Comparison of ENCODE assay signal across 11 cellular contexts in the genomic region with DNA sequence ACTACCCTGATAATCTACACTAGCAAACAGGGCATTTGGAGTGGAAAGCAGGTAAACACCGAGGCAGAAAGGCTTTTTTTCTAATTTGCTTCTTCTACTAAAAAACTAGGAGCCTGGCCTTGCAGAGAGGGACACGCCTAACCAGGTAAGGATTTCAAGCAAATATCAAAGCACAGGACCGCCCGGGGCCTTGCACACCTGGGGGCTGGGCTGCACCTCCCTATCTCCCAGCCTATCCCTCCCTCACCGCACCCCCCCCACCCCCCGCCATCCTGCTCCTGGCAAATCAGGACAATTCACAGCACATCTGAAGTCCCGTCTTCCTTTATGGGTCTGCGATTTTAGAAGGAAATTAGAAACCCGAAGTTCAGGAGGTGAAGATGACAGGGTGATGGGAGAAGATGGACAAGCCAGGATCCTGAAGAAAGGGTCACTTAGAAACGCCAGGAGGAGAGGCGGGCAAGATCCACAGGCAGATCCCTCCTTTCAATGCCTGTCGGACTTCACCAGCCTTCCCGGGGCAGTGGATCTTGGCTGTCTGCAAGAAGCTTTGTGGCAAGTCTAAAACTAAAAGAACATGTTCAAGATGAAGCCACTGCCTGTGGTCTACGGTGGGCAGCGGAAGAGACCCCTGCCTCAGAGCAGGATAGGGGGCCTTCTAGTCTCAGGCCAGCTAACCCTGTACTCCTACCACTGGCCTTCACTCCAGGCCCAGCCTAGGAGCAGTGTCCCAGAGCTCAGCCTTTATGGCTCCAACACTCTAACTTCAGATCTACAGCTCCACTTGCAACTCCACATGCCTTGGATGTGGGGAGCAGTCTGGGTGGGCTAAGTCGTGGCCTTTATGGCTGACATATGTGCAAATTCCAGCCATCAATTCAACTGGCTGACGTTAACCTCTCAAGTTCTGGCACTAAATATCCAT. TPM values are rescaled to one million over a fixed set of nuclear protein-coding genes. Genes with fewer than 3 reads are reported as not detected.
DNase-seq lines count a peak whose midpoint lies in the region; ATAC-seq and TF ChIP-seq lines count a peak whose summit lies in the region.
"Had no signal": no experiment of that assay in that cellular context is flagged by ENCODE, and none has a peak within 500 bp of the region (broad histone marks: within the 10 kb centered on the region; RNA-seq: fewer than 3 reads in every experiment).

No MANE protein-coding gene starts in this region.

- no peak overlapping the region for H3K4me3 ChIP-seq in PC-9
- H3K4me3 ChIP-seq in endodermal cell (ENCODE audit: low read length), result peak overlapping the region; percentile 79
- peak overlapping the region; percentile 31 to 56 for H3K4me3 ChIP-seq in muscle layer of duodenum (ENCODE audit: low read depth in 1 of 2, low read length in 2 of 2)
- peak overlapping the region; percentile 37 to 64 (median 49) for H3K4me3 ChIP-seq in tibial nerve
- H3K4me3 ChIP-seq in CD8-positive, alpha-beta memory T cell (ENCODE audit: low read length), result no peak overlapping the region

- ATAC-seq in GM21786 (IDR thresholded peaks at IDR 0.05; ENCODE audit: unreplicated experiment), result no peak
- ATAC-seq: effector memory CD8-positive, alpha-beta T cell had no signal

- H3K4me1 ChIP-seq in PC-9 (replicated peaks; ENCODE audit: insufficient read depth), result peaks cover 66% of the 10 kb centered on the region
- peaks cover 32% of the 10 kb centered on the region for H3K4me1 ChIP-seq in endodermal cell (ENCODE audit: control insufficient read depth, insufficient read depth, low read length)
- peaks cover 0 to 15% of the 10 kb centered on the region in 2 donors for H3K4me1 ChIP-seq in muscle layer of duodenum (ENCODE audit: control insufficient read depth in 1 of 2, insufficient read depth in 2 of 2, low read length in 2 of 2)
- H3K4me1 ChIP-seq in tibial nerve, result peaks cover 0 to 62% (median 31%) of the 10 kb centered on the region in 4 donors
- no peaks in the 10 kb centered on the region for H3K4me1 ChIP-seq in CD8-positive, alpha-beta memory T cell (ENCODE audit: insufficient read depth, low read length)

- H3K27me3 ChIP-seq in PC-9 (ENCODE audit: insufficient read depth, low read depth) (no peaks in the 10 kb centered on the region), endodermal cell (ENCODE audit: control insufficient read depth, insufficient read depth, low read length, poor library complexity, severe bottlenecking) (no peaks in the 10 kb centered on the region), muscle layer of duodenum (ENCODE audit: low read depth, low read length) (no peaks in the 10 kb centered on the region), tibial nerve (no peaks in the 10 kb centered on the region)
- H3K27me3 ChIP-seq in CD8-positive, alpha-beta memory T cell (ENCODE audit: insufficient read depth, low read length, poor library complexity, severe bottlenecking), result no peaks in the 10 kb centered on the region

- CTCF ChIA-PET in PC-9 (lab: Charles Lee), result interaction anchor here (0.5 kb wide), 1 partner anchor 464 kb away, joined by 4 read pairs; no protein-coding TSS in a partner anchor
- CTCF ChIA-PET in CD8-positive, alpha-beta memory T cell (lab: Charles Lee), result no interaction called here

- peak overlapping the region; percentile 47 for H3K9ac ChIP-seq in endodermal cell (ENCODE audit: extremely low read depth, low read length, poor library complexity, severe bottlenecking)

- peaks cover 68% of the 10 kb centered on the region for H3K4me1 Mint-ChIP-seq in endodermal cell
- H3K4me1 Mint-ChIP-seq in CD8-positive, alpha-beta memory T cell, result no peaks in the 10 kb centered on the region

- H2AFZ ChIP-seq in PC-9, result no peak overlapping the region

- TF ChIP-seq POLR2A in tibial nerve (IDR thresholded peaks at IDR 0.05), result no peak

- no peak overlapping the region for H3K4me2 ChIP-seq in PC-9

- peak overlapping the region; percentile 64 for H3K27ac Mint-ChIP-seq in endodermal cell
- no peak overlapping the region for H3K27ac Mint-ChIP-seq in CD8-positive, alpha-beta memory T cell
- H3K27ac Mint-ChIP-seq: effector memory CD8-positive, alpha-beta T cell had no signal

- POLR2A ChIA-PET in PC-9 (lab: Charles Lee; ENCODE audit: unreplicated experiment), result no interaction called here
- POLR2A ChIA-PET in CD8-positive, alpha-beta memory T cell (lab: Charles Lee), result no interaction called here

- peak overlapping the region; percentile 74 for H3K4me3 Mint-ChIP-seq in endodermal cell
- H3K4me3 Mint-ChIP-seq in CD8-positive, alpha-beta memory T cell, result no peak overlapping the region
- H3K4me3 Mint-ChIP-seq: effector memory CD8-positive, alpha-beta T cell had no signal

- H3F3A ChIP-seq in PC-9 (ENCODE audit: insufficient read depth, low read depth), result peaks cover 61% of the 10 kb centered on the region; the same call in 1 of the 2 replicates

- BruUV-seq in PC-9 (replicated peaks; lab: Mats Ljungman, UMichigan), result no TSS peak

- H3K79me2 ChIP-seq in PC-9 (ENCODE audit: low read depth), result peaks cover 97% of the 10 kb centered on the region

- 58 to 74% methylated on average over 4 to 17 of the region's 17 CpGs for WGBS in endodermal cell (ENCODE audit: insufficient coverage in 1 of 2, insufficient read length in 1 of 2), 2 experiments
- WGBS in tibial nerve, 2 donors, result 45 to 50% methylated on average over 17 of the region's 17 CpGs

- H3K27me3 Mint-ChIP-seq in endodermal cell (ENCODE audit: insufficient read depth), result peaks cover 8% of the 10 kb centered on the region
- peaks cover 3 to 5% of the 10 kb centered on the region in 2 donors for H3K27me3 Mint-ChIP-seq in CD8-positive, alpha-beta memory T cell
- H3K27me3 Mint-ChIP-seq: effector memory CD8-positive, alpha-beta T cell had no signal

- intact Hi-C loops in PC-9 (cut with micrococcal nuclease; ENCODE audit: unreplicated experiment), result no loop called here

- H3K9me3 ChIP-seq in PC-9 (ENCODE audit: insufficient read depth, low read depth) (no peaks in the 10 kb centered on the region), endodermal cell (ENCODE audit: control insufficient read depth, low read length) (peaks cover 6% of the 10 kb centered on the region), muscle layer of duodenum (ENCODE audit: control insufficient read depth in 1 of 2, low read length in 2 of 2) (no peaks in the 10 kb centered on the region), tibial nerve (no peaks in the 10 kb centered on the region)
- H3K9me3 ChIP-seq in CD8-positive, alpha-beta memory T cell (ENCODE audit: low read length), result no peaks in the 10 kb centered on the region

- H3K27ac ChIP-seq in PC-9, result peak overlapping the region; percentile 23; the same call in 1 of the 2 replicates
- H3K27ac ChIP-seq in endodermal cell (ENCODE audit: low read depth, low read length), result no peak overlapping the region
- no peak overlapping the region for H3K27ac ChIP-seq in muscle layer of duodenum (ENCODE audit: low read length)
- peak overlapping the region in 3 of 4 donors; percentile 13 to 79 (median 72) for H3K27ac ChIP-seq in tibial nerve
- no peak overlapping the region for H3K27ac ChIP-seq in CD8-positive, alpha-beta memory T cell (ENCODE audit: low read depth, low read length)

- H4K20me1 ChIP-seq in PC-9 (ENCODE audit: insufficient read depth), result peaks cover 67% of the 10 kb centered on the region

- peaks cover 23% of the 10 kb centered on the region for H3K36me3 ChIP-seq in PC-9 (ENCODE audit: low read depth)
- H3K36me3 ChIP-seq in endodermal cell (ENCODE audit: control insufficient read depth, insufficient read depth, low read length), result no peaks in the 10 kb centered on the region
- H3K36me3 ChIP-seq in muscle layer of duodenum (ENCODE audit: control insufficient read depth in 1 of 2, insufficient read depth in 2 of 2, low read length in 2 of 2), result no peaks in the 10 kb centered on the region
- no peaks in the 10 kb centered on the region for H3K36me3 ChIP-seq in tibial nerve
- no peaks in the 10 kb centered on the region for H3K36me3 ChIP-seq in CD8-positive, alpha-beta memory T cell (ENCODE audit: insufficient read depth, low read length)

- H3K36me3 Mint-ChIP-seq in endodermal cell (ENCODE audit: low read depth), result no peaks in the 10 kb centered on the region
- no peaks in the 10 kb centered on the region for H3K36me3 Mint-ChIP-seq in CD8-positive, alpha-beta memory T cell

- no peak for TF ChIP-seq EP300 in tibial nerve (IDR thresholded peaks at IDR 0.05)

- DNase-seq in PC-9, result no peak
- DNase-seq in endodermal cell, result no peak
- DNase-seq in tibial nerve (ENCODE audit: low spot score in 2 of 2), result no peak
- DNase-seq in iPS-NIHi7 (ENCODE audit: extremely low spot score), result no peak
- no peak for DNase-seq in CD8-positive, alpha-beta memory T cell
- DNase-seq: effector memory CD8-positive, alpha-beta T cell; KBM-7; NCI-H526 treated with DMSO at 0.1 percent for 48 hours; T-helper 9 cell had no signal

- no peaks in the 10 kb centered on the region for H3K9me2 ChIP-seq in PC-9 (ENCODE audit: insufficient read depth)

- peaks cover 6% of the 10 kb centered on the region for H3K9me3 Mint-ChIP-seq in endodermal cell
- peaks cover 0 to 7% (median 0%) of the 10 kb centered on the region in 5 donors for H3K9me3 Mint-ChIP-seq in CD8-positive, alpha-beta memory T cell

- TF ChIP-seq CTCF in PC-9 (conservative IDR thresholded peaks at IDR 0.05), result no peak
- no peak for TF ChIP-seq CTCF in endodermal cell (conservative IDR thresholded peaks at IDR 0.05)
- no peak for TF ChIP-seq CTCF in tibial nerve (IDR thresholded peaks at IDR 0.05)

RNA-seq across cellular contexts. Expression of a gene that starts 43.9 kb away (rescaled TPM):
- total RNA-seq in PC-9 (2021), result 111 and 143 TPM in 2 replicates
- 10 to 100 TPM; 33.8 to 38.5 TPM for total RNA-seq in endodermal cell
- 18.1 TPM for polyA plus RNA-seq in endodermal cell (2013, experiment 1 of 2)
- polyA plus RNA-seq in endodermal cell (2013, experiment 2 of 2), result 19.3 TPM
- 100 to 1,000 TPM; 118 to 142 (median 133) TPM for total RNA-seq in tibial nerve
- 1 to 10 TPM; 1.4 to 1.5 TPM for total RNA-seq in CD8-positive, alpha-beta memory T cell
- polyA plus RNA-seq in CD8-positive, alpha-beta memory T cell, result not detected

Comparison
In these comparisons a context has a peak if more than half of its experiments do, and no peak if none do; other contexts are left out.
1. H3K27ac ChIP-seq: peak in PC-9 (single experiment) and tibial nerve (3 of 4); none in endodermal cell (single experiment), muscle layer of duodenum (single experiment) and CD8-positive, alpha-beta memory T cell (single experiment).
2. H3K4me3 ChIP-seq: peak in endodermal cell (single experiment), muscle layer of duodenum (2 of 2) and tibial nerve (4 of 4); none in PC-9 (single experiment) and CD8-positive, alpha-beta memory T cell (single experiment).
3. RNA of a gene that starts 43.9 kb away (total RNA-seq): 111 to 143 TPM in PC-9, 118 to 142 TPM in tibial nerve and 33.8 to 38.5 TPM in endodermal cell; 1.4 to 1.5 TPM in CD8-positive, alpha-beta memory T cell; every median in the first group is over 10 times any median in the second.